8 cellular contexts compared by ENCODE assay signal in the genomic region with DNA sequence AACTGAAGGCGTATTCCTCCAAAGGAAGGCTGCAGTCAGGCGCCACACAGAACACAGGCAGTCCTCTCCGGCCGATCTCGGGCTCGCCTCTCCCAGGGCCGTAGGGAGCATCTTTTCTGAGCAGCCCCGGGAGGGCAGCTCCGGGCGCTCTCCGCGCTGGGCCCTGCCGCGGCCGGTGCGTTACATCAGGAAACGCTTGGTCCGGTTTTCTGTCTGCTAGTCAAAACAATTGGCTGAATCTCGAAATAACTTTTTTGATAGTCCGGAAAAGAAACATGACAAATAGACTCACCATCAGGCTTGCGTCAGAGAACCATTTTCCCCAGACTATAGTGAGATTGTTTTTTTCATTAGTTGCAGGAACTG.
DNase-seq lines count a peak whose midpoint lies in the region; ATAC-seq and TF ChIP-seq lines count a peak whose summit lies in the region.

No MANE protein-coding gene starts in this region.

- no peak for TF ChIP-seq POLR2A in HCT116 (IDR thresholded peaks at IDR 0.05; ENCODE audit: borderline replicate concordance, extremely low read depth, insufficient read depth, insufficient read length)

- RAD21 ChIA-PET in HCT116 (lab: Charles Lee; ENCODE audit: low non-redundant PET in 1 of 2, low total read pairs in 2 of 2, uncharacterized antibody in 2 of 2, unreplicated experiment in 2 of 2): no interaction called here

- H2AFZ ChIP-seq in HCT116 (ENCODE audit: low read depth, low read length, poor library complexity, severe bottlenecking): no peak overlapping the region

- H3K4me1 ChIP-seq in BLaER1 treated with 17β-estradiol and CSF1 and Interleukin-3, amounts not matched to agents 10 nM and 100 nM: peaks cover 38 to 57% (median 53%) of the 10 kb centered on the region in 10 experiments
- peaks cover 4 to 25% of the 10 kb centered on the region in 2 experiments; a peak in 3 of 4 replicates for H3K4me1 ChIP-seq in HCT116 (ENCODE audit: control insufficient read depth in 1 of 2, insufficient read depth in 2 of 2, low read length in 2 of 2)

- no TSS peak for BruUV-seq in HCT116 (replicated peaks; lab: Mats Ljungman, UMichigan)

- peaks cover 51% of the 10 kb centered on the region for H3K4me1 Mint-ChIP-seq in activated T-cell treated with anti-CD3 and anti-CD28 coated beads, Interleukin-2, amount 50 U/mL, for 4 hours (ENCODE audit: low read depth)
- H3K4me1 Mint-ChIP-seq in progenitor cell of endocrine pancreas (ENCODE audit: low read depth): peaks cover 28% of the 10 kb centered on the region

- CTCF ChIA-PET in HCT116 (lab: Charles Lee): no interaction called here

- H3K4me2 ChIP-seq in BLaER1 treated with 17β-estradiol and CSF1 and Interleukin-3, amounts not matched to agents 10 nM and 100 nM: peak overlapping the region; percentile 87 to 99 (median 95)
- peak overlapping the region; percentile 76 for H3K4me2 ChIP-seq in HCT116 (ENCODE audit: low read length)

- peak overlapping the region; percentile 41 to 100 (median 64) for H3K27ac ChIP-seq in BLaER1 treated with 17β-estradiol and CSF1 and Interleukin-3, amounts not matched to agents 10 nM and 100 nM
- H3K27ac ChIP-seq in HCT116 (ENCODE audit: low read depth, low read length): no peak overlapping the region

- peaks cover 51% of the 10 kb centered on the region for H3K27me3 Mint-ChIP-seq in activated T-cell treated with anti-CD3 and anti-CD28 coated beads, Interleukin-2, amount 50 U/mL, for 4 hours (ENCODE audit: low read depth)
- peaks cover 96% of the 10 kb centered on the region for H3K27me3 Mint-ChIP-seq in progenitor cell of endocrine pancreas

- H3K9me3 Mint-ChIP-seq in activated T-cell treated with anti-CD3 and anti-CD28 coated beads, Interleukin-2, amount 50 U/mL, for 4 hours: no peaks in the 10 kb centered on the region
- no peaks in the 10 kb centered on the region for H3K9me3 Mint-ChIP-seq in progenitor cell of endocrine pancreas (ENCODE audit: low read depth)

- POLR2A ChIA-PET in HCT116 (lab: Charles Lee): no interaction called here

- DNase-seq in HCT116 (ENCODE audit: low read depth, low spot score) (no peak), globus pallidus (ENCODE audit: low spot score) (peak; percentile 40), progenitor cell of endocrine pancreas (ENCODE audit: low spot score, unreplicated experiment) (no peak), NCI-H2081 treated with DMSO at 0.1 percent for 48 hours (lab: John Stamatoyannopoulos, UW) (no peak)
- peak; percentile 6 for DNase-seq in activated T-cell treated with anti-CD3 and anti-CD28 coated beads, Interleukin-2, amount 50 U/mL, for 4 hours

- peaks cover 3% of the 10 kb centered on the region for H3K36me3 Mint-ChIP-seq in activated T-cell treated with anti-CD3 and anti-CD28 coated beads, Interleukin-2, amount 50 U/mL, for 4 hours (ENCODE audit: insufficient read depth)
- no peaks in the 10 kb centered on the region for H3K36me3 Mint-ChIP-seq in progenitor cell of endocrine pancreas (ENCODE audit: insufficient read depth)

- H3K9me3 ChIP-seq in BLaER1 treated with 17β-estradiol and CSF1 and Interleukin-3, amounts not matched to agents 10 nM and 100 nM (replicated peaks in 1 of 11): peaks cover 22 to 37% (median 32%) of the 10 kb centered on the region in 11 experiments
- no peaks in the 10 kb centered on the region for H3K9me3 ChIP-seq in HCT116 (ENCODE audit: control insufficient read depth in 1 of 2, insufficient read depth in 1 of 2, low read depth in 1 of 2, low read length in 2 of 2)

- H3K9me2 ChIP-seq in HCT116 (ENCODE audit: insufficient read depth): no peaks in the 10 kb centered on the region

- peak overlapping the region; percentile 57 to 96 (median 62) for H3K4me3 ChIP-seq in BLaER1 treated with 17β-estradiol and CSF1 and Interleukin-3, amounts not matched to agents 10 nM and 100 nM
- H3K4me3 ChIP-seq in HCT116 (replicated peaks in 1 of 2; ENCODE audit: low read depth in 1 of 2, low read length in 2 of 2): peak overlapping the region; percentile 44 to 56

- no peaks in the 10 kb centered on the region for H3K79me2 ChIP-seq in HCT116 (ENCODE audit: insufficient read depth, low read length)

- H3K36me3 ChIP-seq in BLaER1 treated with 17β-estradiol and CSF1 and Interleukin-3, amounts not matched to agents 10 nM and 100 nM: no peaks in the 10 kb centered on the region; a peak in 1 of 22 replicates
- H3K36me3 ChIP-seq in HCT116 (ENCODE audit: control insufficient read depth in 1 of 2, insufficient read depth in 2 of 2, low read length in 2 of 2): no peaks in the 10 kb centered on the region

- no peak for TF ChIP-seq CTCF in HCT116 (IDR thresholded peaks at IDR 0.05 in 2 of 3, conservative IDR thresholded peaks at IDR 0.05 in 1 of 3; ENCODE audit: borderline replicate concordance in 1 of 3, insufficient read depth in 1 of 3, low read depth in 2 of 3, low read length in 2 of 3)
- TF ChIP-seq CTCF in progenitor cell of endocrine pancreas (IDR thresholded peaks at IDR 0.05; ENCODE audit: unreplicated experiment): no peak

- ATAC-seq in HCT116 (peak; percentile 44), HG02610 (IDR thresholded peaks at IDR 0.05; ENCODE audit: unreplicated experiment) (no peak), HG03460 (IDR thresholded peaks at IDR 0.05; ENCODE audit: unreplicated experiment) (no peak)
- peak; percentile 8 to 12 for ATAC-seq in activated T-cell treated with anti-CD3 and anti-CD28 coated beads, Interleukin-2, amount 50 U/mL, for 4 hours

- H4K20me1 ChIP-seq in BLaER1 treated with 17β-estradiol and CSF1 and Interleukin-3, amounts not matched to agents 10 nM and 100 nM: no peaks in the 10 kb centered on the region; a peak in 1 of 22 replicates
- no peaks in the 10 kb centered on the region for H4K20me1 ChIP-seq in HCT116 (ENCODE audit: insufficient read depth)

- H3K27ac Mint-ChIP-seq in progenitor cell of endocrine pancreas: peak overlapping the region; percentile 78

- TF ChIP-seq RAD21 in HCT116 (IDR thresholded peaks at IDR 0.05; ENCODE audit: low read depth): no peak

- H3K9ac ChIP-seq in BLaER1 treated with 17β-estradiol and CSF1 and Interleukin-3, amounts not matched to agents 10 nM and 100 nM: peak overlapping the region; percentile 54 to 99 (median 77)
- H3K9ac ChIP-seq in HCT116 (ENCODE audit: low read length): peak overlapping the region; percentile 25

- H3K4me3 Mint-ChIP-seq in activated T-cell treated with anti-CD3 and anti-CD28 coated beads, Interleukin-2, amount 50 U/mL, for 4 hours: peak overlapping the region; percentile 78
- H3K4me3 Mint-ChIP-seq in progenitor cell of endocrine pancreas (ENCODE audit: low read depth): no peak overlapping the region

- intact Hi-C loops in HCT116 (cut with micrococcal nuclease): loop anchor here (5.0 kb wide), 1 partner anchor 402 kb away; no protein-coding TSS in a partner anchor

- H3K27me3 ChIP-seq in BLaER1 treated with 17β-estradiol and CSF1 and Interleukin-3, amounts not matched to agents 10 nM and 100 nM: peaks cover 51 to 59% (median 56%) of the 10 kb centered on the region in 11 experiments
- H3K27me3 ChIP-seq in HCT116 (ENCODE audit: insufficient read depth, low read length): 0 out of 2 replicates have a peak, but pooled peaks cover 3% of the 10 kb centered on the region

TF ChIP-seq in HCT116, 20 proteins besides CTCF, POLR2A, EP300 and RAD21 (continues in another document):
- TF ChIP-seq YY1 (IDR thresholded peaks at IDR 0.05; ENCODE audit: extremely low read depth, insufficient replicate concordance, low read depth, low read length) (no peak), CEBPB (IDR thresholded peaks at IDR 0.05; ENCODE audit: low read depth) (no peak), EZH2 (IDR thresholded peaks at IDR 0.05) (no peak), ZFX (IDR thresholded peaks at IDR 0.05) (no peak), TCF7L2 (IDR thresholded peaks at IDR 0.05; ENCODE audit: borderline replicate concordance, extremely low read depth, insufficient read depth, insufficient read length) (no peak), EZH2phosphoT487 (IDR thresholded peaks at IDR 0.05; ENCODE audit: borderline replicate concordance) (no peak), MAX (IDR thresholded peaks at IDR 0.05) (no peak), FOSL1 (IDR thresholded peaks at IDR 0.05; ENCODE audit: low read depth) (no peak), JUND (IDR thresholded peaks at IDR 0.05) (no peak), CBX3 (IDR thresholded peaks at IDR 0.05; ENCODE audit: low read depth) (no peak), ZNF274 (IDR thresholded peaks at IDR 0.05; ENCODE audit: low read depth, low read length) (no peak), SRF (IDR thresholded peaks at IDR 0.05; ENCODE audit: low read depth) (no peak)
- TF ChIP-seq, protein P1, sequence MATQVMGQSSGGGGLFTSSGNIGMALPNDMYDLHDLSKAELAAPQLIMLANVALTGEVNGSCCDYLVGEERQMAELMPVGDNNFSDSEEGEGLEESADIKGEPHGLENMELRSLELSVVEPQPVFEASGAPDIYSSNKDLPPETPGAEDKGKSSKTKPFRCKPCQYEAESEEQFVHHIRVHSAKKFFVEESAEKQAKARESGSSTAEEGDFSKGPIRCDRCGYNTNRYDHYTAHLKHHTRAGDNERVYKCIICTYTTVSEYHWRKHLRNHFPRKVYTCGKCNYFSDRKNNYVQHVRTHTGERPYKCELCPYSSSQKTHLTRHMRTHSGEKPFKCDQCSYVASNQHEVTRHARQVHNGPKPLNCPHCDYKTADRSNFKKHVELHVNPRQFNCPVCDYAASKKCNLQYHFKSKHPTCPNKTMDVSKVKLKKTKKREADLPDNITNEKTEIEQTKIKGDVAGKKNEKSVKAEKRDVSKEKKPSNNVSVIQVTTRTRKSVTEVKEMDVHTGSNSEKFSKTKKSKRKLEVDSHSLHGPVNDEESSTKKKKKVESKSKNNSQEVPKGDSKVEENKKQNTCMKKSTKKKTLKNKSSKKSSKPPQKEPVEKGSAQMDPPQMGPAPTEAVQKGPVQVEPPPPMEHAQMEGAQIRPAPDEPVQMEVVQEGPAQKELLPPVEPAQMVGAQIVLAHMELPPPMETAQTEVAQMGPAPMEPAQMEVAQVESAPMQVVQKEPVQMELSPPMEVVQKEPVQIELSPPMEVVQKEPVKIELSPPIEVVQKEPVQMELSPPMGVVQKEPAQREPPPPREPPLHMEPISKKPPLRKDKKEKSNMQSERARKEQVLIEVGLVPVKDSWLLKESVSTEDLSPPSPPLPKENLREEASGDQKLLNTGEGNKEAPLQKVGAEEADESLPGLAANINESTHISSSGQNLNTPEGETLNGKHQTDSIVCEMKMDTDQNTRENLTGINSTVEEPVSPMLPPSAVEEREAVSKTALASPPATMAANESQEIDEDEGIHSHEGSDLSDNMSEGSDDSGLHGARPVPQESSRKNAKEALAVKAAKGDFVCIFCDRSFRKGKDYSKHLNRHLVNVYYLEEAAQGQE (IDR thresholded peaks at IDR 0.05; ENCODE audit: low read depth): no peak
- TF ChIP-seq, protein P2, sequence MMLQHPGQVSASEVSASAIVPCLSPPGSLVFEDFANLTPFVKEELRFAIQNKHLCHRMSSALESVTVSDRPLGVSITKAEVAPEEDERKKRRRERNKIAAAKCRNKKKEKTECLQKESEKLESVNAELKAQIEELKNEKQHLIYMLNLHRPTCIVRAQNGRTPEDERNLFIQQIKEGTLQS (IDR thresholded peaks at IDR 0.05): no peak

Comparison
In these comparisons a context has a peak if more than half of its experiments do, and no peak if none do; other contexts are left out.
1. ATAC-seq: peak in HCT116 (single experiment) and activated T-cell treated with anti-CD3 and anti-CD28 coated beads, Interleukin-2, amount 50 U/mL, for 4 hours (2 of 2); none in HG02610 (single experiment) and HG03460 (single experiment).
2. DNase-seq: peak in activated T-cell treated with anti-CD3 and anti-CD28 coated beads, Interleukin-2, amount 50 U/mL, for 4 hours (single experiment) and globus pallidus (single experiment); none in HCT116 (single experiment), progenitor cell of endocrine pancreas (single experiment) and NCI-H2081 treated with DMSO at 0.1 percent for 48 hours (single experiment).